Comparison of ENCODE assay signal across 1 cellular context in genomic region chr11:5509803-5510202, GRCh38.
A peak's percentile ranks its signal among the peaks of the same experiment; 100 is the strongest.
TF ChIP-seq lines count a peak whose summit lies in the region.

Gene UBQLN3 (minus strand): TSS chr11:5509957. CDS start chr11:5509558, 399 bp downstream.

TF ChIP-seq in K562, 482 proteins besides CTCF, POLR2A, EP300 and RAD21:
- TF ChIP-seq CREM (IDR thresholded peaks at IDR 0.05; ENCODE audit: low read depth) (peak; percentile 55; the same call in 1 of the 2 replicates), NFATC3 (IDR thresholded peaks at IDR 0.05) (no peak), KAT8 (IDR thresholded peaks at IDR 0.05; ENCODE audit: low read depth) (no peak), CUX1 (CRISPR knock-in tag; IDR thresholded peaks at IDR 0.05) (no peak), ZNF212 (CRISPR knock-in tag; IDR thresholded peaks at IDR 0.05) (no peak), ATF1 (CRISPR knock-in tag; IDR thresholded peaks at IDR 0.05) (no peak), ATF1 (tag; IDR thresholded peaks at IDR 0.05) (peak; percentile 73), RCOR1 (IDR thresholded peaks at IDR 0.05; ENCODE audit: borderline replicate concordance in 1 of 2, low read depth in 2 of 2, low read length in 2 of 2) (no peak), MEIS2 (IDR thresholded peaks at IDR 0.05; ENCODE audit: partially characterized antibody) (no peak)
